In the genomic region with DNA sequence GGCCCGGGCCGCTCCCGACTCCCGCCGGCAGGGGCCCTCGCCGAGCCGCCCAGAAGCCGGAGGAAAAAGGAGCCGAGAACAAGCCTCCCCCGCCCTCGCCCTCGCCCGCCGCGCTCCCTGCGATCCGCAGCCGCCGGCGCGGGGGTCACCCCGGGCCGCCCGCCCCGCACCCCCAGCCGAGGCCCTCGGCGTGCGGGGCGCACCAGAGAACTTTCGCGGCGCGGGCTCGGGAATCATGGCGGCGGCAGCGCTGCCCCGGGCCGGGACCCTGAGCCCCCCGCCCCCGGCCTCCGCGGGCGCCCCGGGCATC, we compare ENCODE assay signal across 8 cellular contexts. TPM values are rescaled to one million over a fixed set of nuclear protein-coding genes. Genes with fewer than 3 reads are reported as not detected.
DNase-seq lines count a peak whose midpoint lies in the region; ATAC-seq and TF ChIP-seq lines count a peak whose summit lies in the region.

No MANE protein-coding gene starts in this region.

- no peaks in the 10 kb centered on the region for H3K27me3 Mint-ChIP-seq in CD8-positive, alpha-beta T cell (ENCODE audit: low read depth)
- H3K27me3 Mint-ChIP-seq in activated naive CD4-positive, alpha-beta T cell treated with anti-CD3 and anti-CD28 coated beads for 36 hours (ENCODE audit: low read depth): no peaks in the 10 kb centered on the region

- DNase-seq in CD8-positive, alpha-beta T cell: peak; percentile 48 to 83 (median 73)
- peak; percentile 49 for DNase-seq in SK-N-DZ (ENCODE audit: low spot score)
- peak; percentile 81 for DNase-seq in activated naive CD4-positive, alpha-beta T cell treated with anti-CD3 and anti-CD28 coated beads for 36 hours
- DNase-seq in Right ventricle myocardium superior: peak; percentile 85
- DNase-seq in posterior cingulate gyrus: peak; percentile 63 to 96 (median 76)
- DNase-seq in upper lobe of right lung: peak; percentile 90

- POLR2A ChIA-PET in CD8-positive, alpha-beta T cell (lab: Charles Lee): no interaction called here

- H3K27ac Mint-ChIP-seq in CD8-positive, alpha-beta T cell: no peak overlapping the region
- no peak overlapping the region for H3K27ac Mint-ChIP-seq in activated naive CD4-positive, alpha-beta T cell treated with anti-CD3 and anti-CD28 coated beads for 36 hours

- H3K4me3 ChIP-seq in CD8-positive, alpha-beta T cell (ENCODE audit: low read depth, low read length): no peak overlapping the region
- H3K4me3 ChIP-seq in HUES48 (ENCODE audit: low read depth, low read length) (peak overlapping the region; percentile 72; the same call in 1 of the 2 replicates), upper lobe of right lung (peak overlapping the region; percentile 28)

- no peak overlapping the region for H3K4me3 Mint-ChIP-seq in CD8-positive, alpha-beta T cell
- no peak overlapping the region for H3K4me3 Mint-ChIP-seq in activated naive CD4-positive, alpha-beta T cell treated with anti-CD3 and anti-CD28 coated beads for 36 hours

- H3K9me3 ChIP-seq in CD8-positive, alpha-beta T cell (ENCODE audit: low read length): no peaks in the 10 kb centered on the region
- H3K9me3 ChIP-seq in HUES48 (ENCODE audit: control insufficient read depth, insufficient read depth, low read length) (no peaks in the 10 kb centered on the region), upper lobe of right lung (no peaks in the 10 kb centered on the region)

- peak; percentile 86 for ATAC-seq in CD8-positive, alpha-beta T cell
- ATAC-seq in GM19463 (IDR thresholded peaks at IDR 0.05; ENCODE audit: unreplicated experiment) (peak; percentile 70), Right ventricle myocardium superior (ENCODE audit: poor library complexity) (peak; percentile 69), upper lobe of right lung (peak; percentile 82)

- peak overlapping the region; percentile 59; the same call in 1 of the 2 replicates for H3K9ac ChIP-seq in HUES48 (ENCODE audit: low read depth, low read length)

- no peaks in the 10 kb centered on the region for H3K27me3 ChIP-seq in CD8-positive, alpha-beta T cell (ENCODE audit: insufficient read depth, low read length)
- no peaks in the 10 kb centered on the region for H3K27me3 ChIP-seq in HUES48 (ENCODE audit: control insufficient read depth, insufficient read depth, low read length)
- H3K27me3 ChIP-seq in upper lobe of right lung: no peaks in the 10 kb centered on the region

- H3K27ac ChIP-seq in CD8-positive, alpha-beta T cell (ENCODE audit: low read depth, low read length): no peak overlapping the region
- H3K27ac ChIP-seq in HUES48 (ENCODE audit: low read depth, low read length): peak overlapping the region; percentile 75
- no peak overlapping the region for H3K27ac ChIP-seq in upper lobe of right lung

- peaks cover 32% of the 10 kb centered on the region for H3K4me1 Mint-ChIP-seq in CD8-positive, alpha-beta T cell (ENCODE audit: low read depth)
- peaks cover 23% of the 10 kb centered on the region for H3K4me1 Mint-ChIP-seq in activated naive CD4-positive, alpha-beta T cell treated with anti-CD3 and anti-CD28 coated beads for 36 hours (ENCODE audit: low read depth)

- peaks cover 26% of the 10 kb centered on the region for H3K4me1 ChIP-seq in CD8-positive, alpha-beta T cell (ENCODE audit: insufficient read depth, low read length)
- H3K4me1 ChIP-seq in HUES48 (ENCODE audit: control insufficient read depth, insufficient read depth, low read length) (peaks cover 18% of the 10 kb centered on the region), upper lobe of right lung (peaks cover 33% of the 10 kb centered on the region)

- H3K36me3 Mint-ChIP-seq in CD8-positive, alpha-beta T cell: no peaks in the 10 kb centered on the region
- H3K36me3 Mint-ChIP-seq in activated naive CD4-positive, alpha-beta T cell treated with anti-CD3 and anti-CD28 coated beads for 36 hours (ENCODE audit: low read depth): no peaks in the 10 kb centered on the region

- no peaks in the 10 kb centered on the region for H3K9me3 Mint-ChIP-seq in CD8-positive, alpha-beta T cell
- H3K9me3 Mint-ChIP-seq in activated naive CD4-positive, alpha-beta T cell treated with anti-CD3 and anti-CD28 coated beads for 36 hours: no peaks in the 10 kb centered on the region

- H3K36me3 ChIP-seq in CD8-positive, alpha-beta T cell (ENCODE audit: insufficient read depth, low read length): no peaks in the 10 kb centered on the region
- H3K36me3 ChIP-seq in HUES48 (ENCODE audit: control insufficient read depth, insufficient read depth, low read length) (peaks cover 20% of the 10 kb centered on the region), upper lobe of right lung (no peaks in the 10 kb centered on the region)

- TF ChIP-seq CTCF in CD8-positive, alpha-beta T cell (IDR thresholded peaks at IDR 0.05): no peak
- peak; percentile 33 for TF ChIP-seq CTCF in upper lobe of right lung (IDR thresholded peaks at IDR 0.05)

- CTCF ChIA-PET in CD8-positive, alpha-beta T cell (lab: Charles Lee): interaction anchor here (0.7 to 2.8 kb wide), 3 partner anchors 94 to 477 kb away, joined by 3 to 14 read pairs (median 7); partner anchors contain the start of gene TMED2
- CTCF ChIA-PET in activated naive CD4-positive, alpha-beta T cell treated with anti-CD3 and anti-CD28 coated beads for 36 hours (lab: Charles Lee): interaction anchor here (1.0 kb wide), 1 partner anchor 95 kb away, joined by 3 read pairs; no protein-coding TSS in a partner anchor

- intact Hi-C loops in CD8-positive, alpha-beta T cell (cut with DNase I, micrococcal nuclease): loop anchor here (1.0 to 2.0 kb wide), 5 partner anchors 93 to 347 kb away; partner anchors contain the start of gene SBNO1 (in 1 of the 2)
- intact Hi-C loops in activated naive CD4-positive, alpha-beta T cell treated with anti-CD3 and anti-CD28 coated beads for 36 hours (cut with micrococcal nuclease): loop anchor here (1.0 kb wide), 3 partner anchors 94 to 311 kb away; partner anchors contain the start of gene KMT5A
- intact Hi-C loops in Right ventricle myocardium superior (cut with DNase I): no loop called here
- intact Hi-C loops in posterior cingulate gyrus (cut with DNase I): loop anchor here (1.0 kb wide), 2 partner anchors 93 to 313 kb away; partner anchors contain the start of genes SBNO1 and TMED2
- intact Hi-C loops in upper lobe of right lung (cut with DNase I): no loop called here

RNA-seq across cellular contexts. Expression of gene CDK2AP1, which starts 0.5 kb away (rescaled TPM):
- 1 to 10 TPM; 3.8 to 4.1 TPM for total RNA-seq in CD8-positive, alpha-beta T cell
- polyA plus RNA-seq in SK-N-DZ (2014; cell fraction: cytosol; rRNA removed): 187 and 188 TPM in 2 replicates
- 95.8 and 96.0 TPM in 2 replicates for polyA plus RNA-seq in SK-N-DZ (2014; cell fraction: nucleus; rRNA removed)
- total RNA-seq in activated naive CD4-positive, alpha-beta T cell treated with anti-CD3 and anti-CD28 coated beads for 36 hours: 10 to 100 TPM; 64.7 to 67.5 TPM
- total RNA-seq in Right ventricle myocardium superior (70.5 TPM), upper lobe of right lung (89.9 TPM)

RNA-seq across cellular contexts. Expression of gene MTRFR, which starts 37.9 kb away (rescaled TPM):
- 10 to 100 TPM; 37.7 to 39.4 TPM for total RNA-seq in CD8-positive, alpha-beta T cell
- polyA plus RNA-seq in SK-N-DZ (2014; cell fraction: cytosol; rRNA removed): 29.8 and 30.7 TPM in 2 replicates
- polyA plus RNA-seq in SK-N-DZ (2014; cell fraction: nucleus; rRNA removed): 7.1 and 7.4 TPM in 2 replicates
- 10 to 100 TPM; 27.7 to 27.8 TPM for total RNA-seq in activated naive CD4-positive, alpha-beta T cell treated with anti-CD3 and anti-CD28 coated beads for 36 hours
- total RNA-seq in Right ventricle myocardium superior (8.1 TPM), upper lobe of right lung (13.3 TPM)

RNA-seq across cellular contexts. Expression of gene MPHOSPH9, which starts 38.2 kb away (rescaled TPM):
- 10 to 100 TPM; 82.2 to 84.4 TPM for total RNA-seq in CD8-positive, alpha-beta T cell
- polyA plus RNA-seq in SK-N-DZ (2014; cell fraction: cytosol; rRNA removed): 80.2 and 101 TPM in 2 replicates
- polyA plus RNA-seq in SK-N-DZ (2014; cell fraction: nucleus; rRNA removed): 126 and 134 TPM in 2 replicates
- 100 to 1,000 TPM; 111 to 114 TPM for total RNA-seq in activated naive CD4-positive, alpha-beta T cell treated with anti-CD3 and anti-CD28 coated beads for 36 hours
- 20.8 TPM for total RNA-seq in Right ventricle myocardium superior
- total RNA-seq in upper lobe of right lung: 20.3 TPM

Comparison
In these comparisons a context has a peak if more than half of its experiments do, and no peak if none do; other contexts are left out.
1. RNA of gene CDK2AP1, which starts 0.5 kb away (total RNA-seq): 89.9 TPM in upper lobe of right lung (single experiment), 70.5 TPM in Right ventricle myocardium superior (single experiment) and 64.7 to 67.5 TPM in activated naive CD4-positive, alpha-beta T cell treated with anti-CD3 and anti-CD28 coated beads for 36 hours; 3.8 to 4.1 TPM in CD8-positive, alpha-beta T cell; every median in the first group is over 10 times any median in the second.
2. intact Hi-C loops: an anchor here in CD8-positive, alpha-beta T cell (1.0 to 2.0 kb wide), activated naive CD4-positive, alpha-beta T cell treated with anti-CD3 and anti-CD28 coated beads for 36 hours (1.0 kb wide) and posterior cingulate gyrus (1.0 kb wide); none called in Right ventricle myocardium superior and upper lobe of right lung.
3. Peak in every context shown above with its lines, with median percentiles within 50 percentile points of each other: ATAC-seq and DNase-seq.